In the genomic region with DNA sequence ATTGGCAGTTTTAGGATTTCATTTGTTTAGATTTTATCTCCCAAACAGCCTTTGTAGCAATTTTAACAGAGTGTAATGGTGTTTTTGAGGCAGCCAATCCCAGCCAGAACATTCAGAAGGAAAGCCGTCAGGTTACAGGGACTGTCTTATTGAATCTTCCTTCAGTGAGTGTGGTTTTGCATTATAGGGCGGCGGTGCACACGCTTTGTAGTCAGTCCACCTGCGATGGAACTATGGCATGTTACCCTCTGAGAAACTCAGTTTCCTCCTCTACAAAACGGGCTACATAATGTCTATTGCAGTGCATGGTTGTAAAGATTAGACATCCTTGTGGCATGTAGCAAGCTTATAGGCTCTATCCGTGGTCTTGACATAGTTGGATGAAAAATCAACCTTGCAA, we compare ENCODE assay signal across 8 cellular contexts. TPM values are rescaled to one million over a fixed set of nuclear protein-coding genes. Genes with fewer than 3 reads are reported as not detected.
DNase-seq lines count a peak whose midpoint lies in the region; ATAC-seq and TF ChIP-seq lines count a peak whose summit lies in the region.

No MANE protein-coding gene starts in this region.

- H4K8ac ChIP-seq in neuronal stem cell (ENCODE audit: low read depth, low read length), result no peak overlapping the region

- H2BK120ac ChIP-seq in neuronal stem cell (ENCODE audit: low read depth, low read length), result no peak overlapping the region

- H3K9ac ChIP-seq in Karpas-422 (ENCODE audit: low read length) (peak overlapping the region; percentile 82), neuronal stem cell (ENCODE audit: low read depth, low read length, poor library complexity) (no peak overlapping the region)

- CTCF ChIA-PET in CD8-positive, alpha-beta T cell (lab: Charles Lee), result interaction anchor here (1.6 kb wide), 1 partner anchor 20 kb away, joined by 4 read pairs; no protein-coding TSS in a partner anchor

- no peaks in the 10 kb centered on the region for H3K27me3 Mint-ChIP-seq in CD8-positive, alpha-beta T cell (ENCODE audit: low read depth)

- H3K4me3 Mint-ChIP-seq in CD8-positive, alpha-beta T cell, result peak overlapping the region; percentile 90

- intact Hi-C loops in CD8-positive, alpha-beta T cell (cut with DNase I, micrococcal nuclease), result loop anchor here (5.0 kb wide), 5 partner anchors 310 to 1345 kb away; a partner anchor contains a TSS

- H3K9me3 Mint-ChIP-seq in CD8-positive, alpha-beta T cell, result peaks cover 7% of the 10 kb centered on the region

- ATAC-seq in CD8-positive, alpha-beta T cell, result no peak

- no peaks in the 10 kb centered on the region for H3K36me3 ChIP-seq in CD8-positive, alpha-beta T cell (ENCODE audit: insufficient read depth, low read length)
- H3K36me3 ChIP-seq in Karpas-422 (ENCODE audit: insufficient read depth, low read length) (0 out of 2 replicates have a peak, but pooled peaks cover 3% of the 10 kb centered on the region), ectodermal cell (ENCODE audit: control insufficient read depth, insufficient read depth, low read length) (no peaks in the 10 kb centered on the region), neuronal stem cell (replicated peaks in 1 of 2; ENCODE audit: control insufficient read depth in 2 of 2, insufficient read depth in 2 of 2, low read length in 2 of 2) (peaks cover 0 to 5% of the 10 kb centered on the region in 2 donors)

- peaks cover 19% of the 10 kb centered on the region for H3K4me1 ChIP-seq in CD8-positive, alpha-beta T cell (ENCODE audit: insufficient read depth, low read length)
- H3K4me1 ChIP-seq in Karpas-422 (ENCODE audit: low read length), result peaks cover 45% of the 10 kb centered on the region
- H3K4me1 ChIP-seq in ectodermal cell (ENCODE audit: control insufficient read depth, insufficient read depth, low read length), result no peaks in the 10 kb centered on the region
- peaks cover 2 to 8% of the 10 kb centered on the region in 2 donors for H3K4me1 ChIP-seq in neuronal stem cell (ENCODE audit: control insufficient read depth in 2 of 2, insufficient read depth in 1 of 2, low read depth in 1 of 2, low read length in 2 of 2)

- peak overlapping the region; percentile 55 for H3K4me3 ChIP-seq in CD8-positive, alpha-beta T cell (ENCODE audit: low read depth, low read length)
- H3K4me3 ChIP-seq in Karpas-422 (ENCODE audit: low read length) (peak overlapping the region; percentile 93), ectodermal cell (ENCODE audit: insufficient read depth, low read depth, low read length) (peak overlapping the region; percentile 81), neuronal stem cell (ENCODE audit: low read length in 2 of 2) (peak overlapping the region in 1 of 2 donors; percentile 69)

- no peak overlapping the region for H2BK15ac ChIP-seq in neuronal stem cell (ENCODE audit: low read length)

- H3K14ac ChIP-seq in neuronal stem cell (ENCODE audit: low read length), result no peak overlapping the region

- no peak overlapping the region for H3K4ac ChIP-seq in neuronal stem cell (ENCODE audit: low read length)

- H3K18ac ChIP-seq in neuronal stem cell (ENCODE audit: low read length), result no peak overlapping the region

- POLR2A ChIA-PET in CD8-positive, alpha-beta T cell (lab: Charles Lee), result interaction anchor here (1.1 kb wide), 1 partner anchor 480 kb away, joined by 3 read pairs; no protein-coding TSS in a partner anchor

- H3K36me3 Mint-ChIP-seq in CD8-positive, alpha-beta T cell, result peaks cover 17% of the 10 kb centered on the region

- H4K91ac ChIP-seq in neuronal stem cell (ENCODE audit: low read depth, low read length, poor library complexity), result no peak overlapping the region

- H2AFZ ChIP-seq in Karpas-422 (ENCODE audit: low read length) (0 out of 2 replicates have a peak overlapping the region, but pooled peaks have one; percentile 32), neuronal stem cell (ENCODE audit: low read length) (peak overlapping the region; percentile 97)

- H2BK5ac ChIP-seq in neuronal stem cell (ENCODE audit: low read length), result no peak overlapping the region

- no peaks in the 10 kb centered on the region for H3K79me1 ChIP-seq in neuronal stem cell (ENCODE audit: low read depth, low read length)

- H3K4me2 ChIP-seq in Karpas-422 (ENCODE audit: low read depth, low read length, poor library complexity, severe bottlenecking) (peak overlapping the region; percentile 83), neuronal stem cell (ENCODE audit: insufficient read depth, low read length, poor library complexity, severe bottlenecking) (no peak overlapping the region)

- WGBS in ectodermal cell, 2 experiments, result 87 to 91% methylated on average over 7 of the region's 7 CpGs
- no CpG with 5 or more reads among the region's 7 CpGs for WGBS in neuronal stem cell (ENCODE audit: extremely low coverage in 2 of 2, insufficient read length in 2 of 2, insufficient replicate concordance in 1 of 2), 2 donors

- no peak for TF ChIP-seq CTCF in CD8-positive, alpha-beta T cell (IDR thresholded peaks at IDR 0.05)

- no peaks in the 10 kb centered on the region for H3K27me3 ChIP-seq in CD8-positive, alpha-beta T cell (ENCODE audit: insufficient read depth, low read length)
- no peaks in the 10 kb centered on the region for H3K27me3 ChIP-seq in Karpas-422 (ENCODE audit: low read length)
- H3K27me3 ChIP-seq in ectodermal cell (ENCODE audit: control insufficient read depth, insufficient read depth, low read length, poor library complexity, severe bottlenecking), result peaks cover 8% of the 10 kb centered on the region
- peaks cover 0 to 3% (median 0%) of the 10 kb centered on the region in 3 experiments for H3K27me3 ChIP-seq in neuronal stem cell (ENCODE audit: control insufficient read depth in 3 of 3, insufficient read depth in 3 of 3, low read depth in 1 of 3, low read length in 3 of 3)

- H3K9me2 ChIP-seq in Karpas-422 (replicated peaks; ENCODE audit: insufficient read depth, low read length), result no peaks in the 10 kb centered on the region

- no peak overlapping the region for H2BK12ac ChIP-seq in neuronal stem cell (ENCODE audit: low read length)

- DNase-seq in CD8-positive, alpha-beta T cell, result no peak
- peak; percentile 65 for DNase-seq in Karpas-422
- DNase-seq in neuronal stem cell (ENCODE audit: low spot score), result no peak
- DNase-seq in SHP77 (lab: John Stamatoyannopoulos, UW), result no peak
- DNase-seq in NCI-H748 (lab: John Stamatoyannopoulos, UW; ENCODE audit: unreplicated experiment), result no peak
- DNase-seq in NCI-H774 (lab: John Stamatoyannopoulos, UW), result no peak
- DNase-seq in activated CD8-positive, alpha-beta memory T cell treated with anti-CD3 and anti-CD28 coated beads, Interleukin-2, amount 50 U/mL, for 4 hours, result no peak

- no peaks in the 10 kb centered on the region for H3K9me3 ChIP-seq in CD8-positive, alpha-beta T cell (ENCODE audit: low read length)
- H3K9me3 ChIP-seq in Karpas-422 (ENCODE audit: low read length) (no peaks in the 10 kb centered on the region), ectodermal cell (ENCODE audit: control insufficient read depth, low read length) (no peaks in the 10 kb centered on the region), neuronal stem cell (replicated peaks in 1 of 2; ENCODE audit: control insufficient read depth in 2 of 2, insufficient read depth in 1 of 2, low read depth in 1 of 2, low read length in 2 of 2) (no peaks in the 10 kb centered on the region)

- peaks cover 29% of the 10 kb centered on the region for H3K4me1 Mint-ChIP-seq in CD8-positive, alpha-beta T cell (ENCODE audit: low read depth)

- no peak overlapping the region for H3K27ac Mint-ChIP-seq in CD8-positive, alpha-beta T cell

- no peak overlapping the region for H3K27ac ChIP-seq in CD8-positive, alpha-beta T cell (ENCODE audit: low read depth, low read length)
- H3K27ac ChIP-seq in Karpas-422 (ENCODE audit: low read length) (peak overlapping the region; percentile 68), ectodermal cell (ENCODE audit: insufficient read depth, low read depth, low read length, poor library complexity, severe bottlenecking) (no peak overlapping the region), neuronal stem cell (replicated peaks; ENCODE audit: low read length) (no peak overlapping the region)

- H2AK5ac ChIP-seq in neuronal stem cell (ENCODE audit: low read depth, low read length), result no peak overlapping the region

- H3K23ac ChIP-seq in neuronal stem cell (ENCODE audit: low read depth, low read length, poor library complexity), result no peak overlapping the region

- H4K20me1 ChIP-seq in Karpas-422 (ENCODE audit: insufficient read depth, low read depth, low read length), result no peaks in the 10 kb centered on the region

- peaks cover 30% of the 10 kb centered on the region for H3K79me2 ChIP-seq in Karpas-422 (ENCODE audit: low read length)

RNA-seq across cellular contexts. Expression of a gene that starts 1.0 kb away (rescaled TPM):
- total RNA-seq in CD8-positive, alpha-beta T cell, result 10 to 100 TPM in 1 of 2 experiments, 1 to 10 TPM in 1; 9.0 to 12.1 TPM
- total RNA-seq in Karpas-422 (2014; rRNA removed; shearing (Covaris generic); ENCODE audit: low replicate concordance), result 35.4 and 88.0 TPM in 2 replicates
- polyA plus RNA-seq in ectodermal cell (2013, experiment 1 of 4), result 33.4 TPM
- 26.8 TPM for polyA plus RNA-seq in ectodermal cell (2013, experiment 2 of 4)
- 28.7 TPM for polyA plus RNA-seq in ectodermal cell (2013, experiment 3 of 4)
- 31.2 TPM for polyA plus RNA-seq in ectodermal cell (2013, experiment 4 of 4)
- polyA plus RNA-seq in neuronal stem cell (2013, experiment 1 of 2), result 19.4 TPM
- polyA plus RNA-seq in neuronal stem cell (2013, experiment 2 of 2), result 19.4 TPM

RNA-seq across cellular contexts. Expression of a gene that starts 2.9 kb away (rescaled TPM):
- total RNA-seq in CD8-positive, alpha-beta T cell, result under 1 TPM in 1 of 2 experiments, not detected in 1; 0.62 TPM
- 4.1 and 9.0 TPM in 2 replicates for total RNA-seq in Karpas-422 (2014; rRNA removed; shearing (Covaris generic); ENCODE audit: low replicate concordance)
- 27.3 TPM for polyA plus RNA-seq in ectodermal cell (2013, experiment 1 of 4)
- polyA plus RNA-seq in ectodermal cell (2013, experiment 2 of 4), result 26.3 TPM
- 22.4 TPM for polyA plus RNA-seq in ectodermal cell (2013, experiment 3 of 4)
- 27.3 TPM for polyA plus RNA-seq in ectodermal cell (2013, experiment 4 of 4)
- polyA plus RNA-seq in neuronal stem cell (2013, experiment 1 of 2), result 28.0 TPM
- 29.0 TPM for polyA plus RNA-seq in neuronal stem cell (2013, experiment 2 of 2)
